ENCODE assay signal across 18 cellular contexts in genomic region chr2:179965291-179965690, GRCh38.
"Had no signal": no experiment of that assay in that cellular context is flagged by ENCODE, and none has a peak within 500 bp of the region (broad histone marks: within the 10 kb centered on the region; RNA-seq: fewer than 3 reads in every experiment).

No MANE protein-coding gene starts in this region.

- H3K9me3 Mint-ChIP-seq: naive B cell; nephron progenitor cell; stimulated activated memory B cell treated with anti-CD40 and anti-IgM and Interleukin-4, amounts not matched to agents 10 μg/mL and 1 μg/mL and 100 μg/mL, for 72 hours; stimulated activated naive CD8-positive, alpha-beta T cell treated with anti-CD3 and anti-CD28 coated beads, Interleukin-15, Interleukin-2, amounts not matched to agents 100 ng/mL and 50 ng/mL, for 24 hours had no signal

- H3K27ac Mint-ChIP-seq: naive B cell; nephron progenitor cell; stimulated activated memory B cell treated with anti-CD40 and anti-IgM and Interleukin-4, amounts not matched to agents 10 μg/mL and 1 μg/mL and 100 μg/mL, for 72 hours; stimulated activated naive CD8-positive, alpha-beta T cell treated with anti-CD3 and anti-CD28 coated beads, Interleukin-15, Interleukin-2, amounts not matched to agents 100 ng/mL and 50 ng/mL, for 24 hours had no signal

- ATAC-seq: heart left ventricle; psoas muscle; right lobe of liver; stimulated activated memory B cell treated with anti-CD40 and anti-IgM and Interleukin-4, amounts not matched to agents 10 μg/mL and 1 μg/mL and 100 μg/mL, for 72 hours had no signal

- H3K4me1 Mint-ChIP-seq: naive B cell; nephron progenitor cell; stimulated activated memory B cell treated with anti-CD40 and anti-IgM and Interleukin-4, amounts not matched to agents 10 μg/mL and 1 μg/mL and 100 μg/mL, for 72 hours had no signal

- DNase-seq: cortex of kidney; effector memory CD4-positive, alpha-beta T cell; heart left ventricle; hippocampal formation; kidney glomerular epithelial cell; mesendoderm; naive B cell; nephron progenitor cell; psoas muscle; retina; right lobe of liver; stimulated activated CD4-positive, alpha-beta T cell treated with anti-CD3 and anti-CD28 coated beads, Interleukin-4, amount 100 ng/mL, for 1 hour; stimulated activated CD8-positive, alpha-beta memory T cell treated with anti-CD3 and anti-CD28 coated beads, Interleukin-4, amount 100 ng/mL, for 48 hours; tibial artery; upper lobe of left lung; uterus had no signal

- H3K27me3 Mint-ChIP-seq: naive B cell; stimulated activated memory B cell treated with anti-CD40 and anti-IgM and Interleukin-4, amounts not matched to agents 10 μg/mL and 1 μg/mL and 100 μg/mL, for 72 hours; stimulated activated naive CD8-positive, alpha-beta T cell treated with anti-CD3 and anti-CD28 coated beads, Interleukin-15, Interleukin-2, amounts not matched to agents 100 ng/mL and 50 ng/mL, for 24 hours had no signal

- H3K4me3 Mint-ChIP-seq: naive B cell; nephron progenitor cell; stimulated activated memory B cell treated with anti-CD40 and anti-IgM and Interleukin-4, amounts not matched to agents 10 μg/mL and 1 μg/mL and 100 μg/mL, for 72 hours; stimulated activated naive CD8-positive, alpha-beta T cell treated with anti-CD3 and anti-CD28 coated beads, Interleukin-15, Interleukin-2, amounts not matched to agents 100 ng/mL and 50 ng/mL, for 24 hours had no signal
